Comparison of ENCODE assay signal across 1 cellular context in the genomic region with DNA sequence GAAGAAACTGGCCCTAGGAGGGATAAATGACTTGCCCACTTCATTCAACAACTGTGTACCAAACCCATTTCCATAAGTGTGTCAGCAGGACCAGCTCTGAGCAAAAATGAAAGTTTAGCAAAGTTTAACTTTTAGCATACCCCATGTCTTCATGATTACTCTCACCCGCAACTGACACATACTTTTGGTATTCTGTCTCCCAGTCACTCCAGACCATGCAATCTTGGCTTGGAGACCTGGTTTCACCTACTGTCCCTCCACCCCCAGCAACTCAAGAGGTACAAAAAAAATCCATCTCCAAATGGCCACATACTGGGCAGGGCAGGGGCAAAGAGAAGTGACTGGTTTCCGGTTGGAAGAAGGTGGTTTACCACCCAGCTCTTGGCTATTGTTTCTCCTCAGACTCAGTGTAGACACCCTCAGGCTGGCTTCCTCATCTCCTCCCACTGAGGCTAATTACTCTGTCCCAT.
TF ChIP-seq lines count a peak whose summit lies in the region.

No MANE protein-coding gene starts in this region.

TF ChIP-seq in GM23338, 12 proteins besides CTCF, POLR2A, EP300 and RAD21 (continued from another document):
- no peak for TF ChIP-seq ZNF462 (CRISPR knock-in tag; IDR thresholded peaks at IDR 0.05)
- no peak for TF ChIP-seq STAT1 (IDR thresholded peaks at IDR 0.05; ENCODE audit: unreplicated experiment)
- no peak for TF ChIP-seq EZH2phosphoT487 (IDR thresholded peaks at IDR 0.05; ENCODE audit: unreplicated experiment)
